Comparison of ENCODE assay signal across 10 cellular contexts in the genomic region with DNA sequence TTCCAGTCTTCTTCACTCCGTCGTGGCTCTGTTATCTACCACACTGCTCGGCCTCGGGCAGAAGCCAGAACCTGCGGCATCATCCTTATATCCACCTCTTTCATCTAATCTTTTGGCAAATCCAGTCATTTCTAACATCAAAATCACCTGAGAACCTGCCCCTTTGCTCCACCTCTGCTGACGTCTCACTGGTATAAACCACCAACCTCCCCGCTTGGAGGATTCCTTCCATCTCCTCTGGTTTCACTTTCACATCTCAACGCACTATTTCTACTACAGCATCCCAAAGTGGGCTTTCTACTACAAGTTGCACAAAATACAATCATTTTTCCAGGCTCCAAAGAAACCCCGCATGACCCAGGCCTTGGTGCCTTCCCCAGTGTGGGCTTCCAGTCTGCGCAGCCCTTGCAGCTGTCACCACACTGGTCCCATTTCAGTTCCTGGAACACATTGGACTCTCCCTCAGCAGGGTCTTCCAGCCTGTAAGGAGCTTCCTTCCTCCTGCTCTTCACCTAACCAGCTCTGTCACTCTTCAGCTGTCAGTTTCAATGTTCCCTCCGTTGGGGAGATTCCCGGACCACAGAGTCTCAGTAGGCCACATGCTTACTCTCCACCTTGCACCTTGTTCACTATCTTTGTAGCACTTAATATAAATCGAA.
DNase-seq lines count a peak whose midpoint lies in the region; ATAC-seq and TF ChIP-seq lines count a peak whose summit lies in the region.
"Had no signal": no experiment of that assay in that cellular context is flagged by ENCODE, and none has a peak within 500 bp of the region (broad histone marks: within the 10 kb centered on the region; RNA-seq: fewer than 3 reads in every experiment).

No MANE protein-coding gene starts in this region.

- intact Hi-C loops in naive thymus-derived CD4-positive, alpha-beta T cell (cut with micrococcal nuclease) = loop anchor here (1.0 to 10.0 kb wide), 6 partner anchors 21 to 150 kb away; no protein-coding TSS in a partner anchor

- H3K4me1 Mint-ChIP-seq in CD4-positive, CD25-positive, alpha-beta regulatory T cell = peaks cover 20 to 48% (median 25%) of the 10 kb centered on the region in 4 donors
- H3K4me1 Mint-ChIP-seq in activated T-cell treated with anti-CD3 and anti-CD28 coated beads, Interleukin-2, amount 50 U/mL, for 24 hours (ENCODE audit: low read depth) = peaks cover 31% of the 10 kb centered on the region
- H3K4me1 Mint-ChIP-seq in naive thymus-derived CD4-positive, alpha-beta T cell = peaks cover 9 to 44% (median 29%) of the 10 kb centered on the region in 7 donors

- no peaks in the 10 kb centered on the region for H3K9me3 ChIP-seq in CD4-positive, CD25-positive, alpha-beta regulatory T cell (ENCODE audit: control insufficient read depth in 2 of 2, low read length in 2 of 2)
- H3K9me3 ChIP-seq in naive thymus-derived CD4-positive, alpha-beta T cell (ENCODE audit: control insufficient read depth in 2 of 3, low read length in 3 of 3) = no peaks in the 10 kb centered on the region
- no peaks in the 10 kb centered on the region for H3K9me3 ChIP-seq in smooth muscle cell (replicated peaks; ENCODE audit: low read depth)

- H3K36me3 Mint-ChIP-seq in CD4-positive, CD25-positive, alpha-beta regulatory T cell = peaks cover 39% of the 10 kb centered on the region
- peaks cover 34% of the 10 kb centered on the region for H3K36me3 Mint-ChIP-seq in activated T-cell treated with anti-CD3 and anti-CD28 coated beads, Interleukin-2, amount 50 U/mL, for 24 hours (ENCODE audit: low read depth)
- peaks cover 18 to 40% (median 33%) of the 10 kb centered on the region in 5 donors for H3K36me3 Mint-ChIP-seq in naive thymus-derived CD4-positive, alpha-beta T cell
- H3K36me3 Mint-ChIP-seq: CD14-positive monocyte had no signal

- ATAC-seq in CD4-positive, CD25-positive, alpha-beta regulatory T cell (ENCODE audit: low read depth in 2 of 2) = peak; percentile 39 to 60
- ATAC-seq in naive thymus-derived CD4-positive, alpha-beta T cell = peak; percentile 79
- no peak for ATAC-seq in HG03442 (IDR thresholded peaks at IDR 0.05; ENCODE audit: unreplicated experiment)
- no peak for ATAC-seq in HG03571 (IDR thresholded peaks at IDR 0.05; ENCODE audit: unreplicated experiment)

- POLR2A ChIA-PET in naive thymus-derived CD4-positive, alpha-beta T cell (lab: Charles Lee) = interaction anchor here (0.6 to 2.7 kb wide), 6 partner anchors 9 to 94 kb away, joined by 3 to 10 read pairs (median 4); no protein-coding TSS in a partner anchor

- no peak overlapping the region for H3K4me3 Mint-ChIP-seq in CD4-positive, CD25-positive, alpha-beta regulatory T cell
- H3K4me3 Mint-ChIP-seq in activated T-cell treated with anti-CD3 and anti-CD28 coated beads, Interleukin-2, amount 50 U/mL, for 24 hours = no peak overlapping the region
- no peak overlapping the region for H3K4me3 Mint-ChIP-seq in naive thymus-derived CD4-positive, alpha-beta T cell
- H3K4me3 Mint-ChIP-seq: CD14-positive monocyte had no signal

- H3K79me2 ChIP-seq in smooth muscle cell (ENCODE audit: low read depth) = no peaks in the 10 kb centered on the region

- peak overlapping the region; percentile 87 for H3K27ac ChIP-seq in CD4-positive, CD25-positive, alpha-beta regulatory T cell (ENCODE audit: insufficient read depth, low read length, poor library complexity, severe bottlenecking)
- peak overlapping the region; percentile 71 for H3K27ac ChIP-seq in naive thymus-derived CD4-positive, alpha-beta T cell (ENCODE audit: low read depth, low read length)
- H3K27ac ChIP-seq in smooth muscle cell (ENCODE audit: low read depth) = no peak overlapping the region

- peaks cover 0 to 2% (median 0%) of the 10 kb centered on the region in 7 donors for H3K9me3 Mint-ChIP-seq in CD4-positive, CD25-positive, alpha-beta regulatory T cell
- H3K9me3 Mint-ChIP-seq in activated T-cell treated with anti-CD3 and anti-CD28 coated beads, Interleukin-2, amount 50 U/mL, for 24 hours = peaks cover 4% of the 10 kb centered on the region
- H3K9me3 Mint-ChIP-seq in naive thymus-derived CD4-positive, alpha-beta T cell = peaks cover 0 to 5% (median 0%) of the 10 kb centered on the region in 11 donors
- H3K9me3 Mint-ChIP-seq: CD14-positive monocyte had no signal

- H3K4me3 ChIP-seq in CD4-positive, CD25-positive, alpha-beta regulatory T cell (ENCODE audit: low read depth, low read length) = peak overlapping the region; percentile 54
- peak overlapping the region; percentile 42 for H3K4me3 ChIP-seq in naive thymus-derived CD4-positive, alpha-beta T cell (ENCODE audit: low read length)
- no peak overlapping the region for H3K4me3 ChIP-seq in smooth muscle cell

- no peak overlapping the region for H3K27ac Mint-ChIP-seq in CD4-positive, CD25-positive, alpha-beta regulatory T cell
- no peak overlapping the region for H3K27ac Mint-ChIP-seq in activated T-cell treated with anti-CD3 and anti-CD28 coated beads, Interleukin-2, amount 50 U/mL, for 24 hours
- H3K27ac Mint-ChIP-seq in naive thymus-derived CD4-positive, alpha-beta T cell = no peak overlapping the region
- H3K27ac Mint-ChIP-seq: CD14-positive monocyte had no signal

- peak; percentile 56 to 87 (median 72) for DNase-seq in CD4-positive, CD25-positive, alpha-beta regulatory T cell
- DNase-seq in RPMI8226 (peak; percentile 40), amniotic stem cell (lab: John Stamatoyannopoulos, UW) (no peak), smooth muscle cell (lab: John Stamatoyannopoulos, UW; ENCODE audit: unreplicated experiment) (no peak)
- DNase-seq in activated T-cell treated with anti-CD3 and anti-CD28 coated beads, Interleukin-2, amount 50 U/mL, for 24 hours = peak; percentile 50
- peak in 7 of 9 donors; percentile 51 to 79 (median 73) for DNase-seq in naive thymus-derived CD4-positive, alpha-beta T cell
- DNase-seq: mesendoderm had no signal

- no peaks in the 10 kb centered on the region for H3K27me3 Mint-ChIP-seq in CD4-positive, CD25-positive, alpha-beta regulatory T cell
- H3K27me3 Mint-ChIP-seq in activated T-cell treated with anti-CD3 and anti-CD28 coated beads, Interleukin-2, amount 50 U/mL, for 24 hours = no peaks in the 10 kb centered on the region
- no peaks in the 10 kb centered on the region for H3K27me3 Mint-ChIP-seq in naive thymus-derived CD4-positive, alpha-beta T cell

- H4K20me1 ChIP-seq in smooth muscle cell (ENCODE audit: low read depth) = no peaks in the 10 kb centered on the region

- TF ChIP-seq CTCF in smooth muscle cell (IDR thresholded peaks at IDR 0.05; ENCODE audit: borderline replicate concordance, insufficient read depth, poor library complexity, severe bottlenecking) = no peak

- peaks cover 94% of the 10 kb centered on the region for H3K36me3 ChIP-seq in CD4-positive, CD25-positive, alpha-beta regulatory T cell (ENCODE audit: control insufficient read depth, insufficient read depth, low read length)
- peaks cover 22 to 65% (median 28%) of the 10 kb centered on the region in 3 experiments for H3K36me3 ChIP-seq in naive thymus-derived CD4-positive, alpha-beta T cell (ENCODE audit: control insufficient read depth in 2 of 3, insufficient read depth in 3 of 3, low read length in 3 of 3)
- no peaks in the 10 kb centered on the region for H3K36me3 ChIP-seq in smooth muscle cell (ENCODE audit: low read depth)

- no peaks in the 10 kb centered on the region for H3F3A ChIP-seq in smooth muscle cell (ENCODE audit: low read depth)

- H3K27me3 ChIP-seq in CD4-positive, CD25-positive, alpha-beta regulatory T cell (ENCODE audit: control insufficient read depth, insufficient read depth, low read length) = no peaks in the 10 kb centered on the region
- no peaks in the 10 kb centered on the region for H3K27me3 ChIP-seq in naive thymus-derived CD4-positive, alpha-beta T cell (ENCODE audit: control insufficient read depth in 2 of 2, insufficient read depth in 2 of 2, low read length in 2 of 2)
- H3K27me3 ChIP-seq in smooth muscle cell (ENCODE audit: low read depth) = no peaks in the 10 kb centered on the region

- H3K4me2 ChIP-seq in smooth muscle cell = no peak overlapping the region

- no peak overlapping the region for H3K9ac ChIP-seq in smooth muscle cell (ENCODE audit: low read depth)

- WGBS in smooth muscle cell (ENCODE audit: low lambda C conversion rate) = 89% methylated on average over 13 of the region's 13 CpGs

- peaks cover 38% of the 10 kb centered on the region for H3K4me1 ChIP-seq in CD4-positive, CD25-positive, alpha-beta regulatory T cell (ENCODE audit: control insufficient read depth, insufficient read depth, low read length, poor library complexity, severe bottlenecking)
- H3K4me1 ChIP-seq in naive thymus-derived CD4-positive, alpha-beta T cell (ENCODE audit: control insufficient read depth in 2 of 2, insufficient read depth in 2 of 2, low read length in 2 of 2) = peaks cover 39 to 84% of the 10 kb centered on the region in 2 donors
- no peaks in the 10 kb centered on the region for H3K4me1 ChIP-seq in smooth muscle cell (ENCODE audit: low read depth)

- no peak overlapping the region for H2AFZ ChIP-seq in smooth muscle cell (ENCODE audit: low read depth)

- CTCF ChIA-PET in naive thymus-derived CD4-positive, alpha-beta T cell (lab: Charles Lee) = interaction anchor here (0.5 to 1.6 kb wide), 4 partner anchors 19 to 86 kb away, joined by 3 to 5 read pairs (median 4); no protein-coding TSS in a partner anchor

Comparison
In these comparisons a context has a peak if more than half of its experiments do, and no peak if none do; other contexts are left out.
1. ATAC-seq: peak in CD4-positive, CD25-positive, alpha-beta regulatory T cell (2 of 2) and naive thymus-derived CD4-positive, alpha-beta T cell (single experiment); none in HG03442 (single experiment) and HG03571 (single experiment).
2. DNase-seq: peak in CD4-positive, CD25-positive, alpha-beta regulatory T cell (3 of 3), RPMI8226 (single experiment), activated T-cell treated with anti-CD3 and anti-CD28 coated beads, Interleukin-2, amount 50 U/mL, for 24 hours (single experiment) and naive thymus-derived CD4-positive, alpha-beta T cell (7 of 9); none in amniotic stem cell (single experiment) and smooth muscle cell (single experiment).